9 cellular contexts compared by ENCODE assay signal in genomic region chr13:49240017-49240416, GRCh38. TPM values are rescaled to one million over a fixed set of nuclear protein-coding genes. Genes with fewer than 3 reads are reported as not detected.
DNase-seq lines count a peak whose midpoint lies in the region; ATAC-seq, FAIRE-seq and TF ChIP-seq lines count a peak whose summit lies in the region.
"Had no signal": no experiment of that assay in that cellular context is flagged by ENCODE, and none has a peak within 500 bp of the region (broad histone marks: within the 10 kb centered on the region; RNA-seq: fewer than 3 reads in every experiment).

No MANE protein-coding gene starts in this region.

- ATAC-seq in sciatic nerve, result peak; percentile 69
- no peak for ATAC-seq in aorta (ENCODE audit: low FRiP score)

- H3K9me3 Mint-ChIP-seq in endothelial cell (ENCODE audit: unreplicated experiment), result no peaks in the 10 kb centered on the region
- H3K9me3 Mint-ChIP-seq: T-helper 1 cell treated with Interleukin-12 subunit alpha and Interleukin-12 subunit beta and Interleukin-4 antibody, amounts not matched to agents 30 μg/mL and 1 μg/mL, for 36 hours had no signal

- H3K9me2 ChIP-seq in GM23248 (ENCODE audit: insufficient read depth), result no peaks in the 10 kb centered on the region

- no peak for DNase-seq in D721Med (ENCODE audit: insufficient read length, low spot score)
- DNase-seq in GM23248, result peak; percentile 76
- peak; percentile 15 for DNase-seq in T follicular helper cell (ENCODE audit: low read depth)
- DNase-seq in endothelial cell (ENCODE audit: low spot score), result peak; percentile 14
- DNase-seq in sciatic nerve (ENCODE audit: low spot score), result no peak
- no peak for DNase-seq in HuH-7.5 (ENCODE audit: low spot score)
- no peak for DNase-seq in aorta
- no peak for DNase-seq in DMS114 treated with DMSO at 0.1 percent for 48 hours (lab: John Stamatoyannopoulos, UW; ENCODE audit: unreplicated experiment)

- intact Hi-C loops in sciatic nerve (cut with DNase I) (no loop called here), aorta (cut with DNase I) (loop anchor here in 1 of 2 donors (10.0 kb wide), 1 partner anchor 135 kb away; no protein-coding TSS in a partner anchor)

- H2AFZ ChIP-seq in GM23248, result no peak overlapping the region

- H4K20me1 ChIP-seq in GM23248 (ENCODE audit: insufficient read depth), result no peaks in the 10 kb centered on the region

- no peak overlapping the region for H3K4me2 ChIP-seq in GM23248 (ENCODE audit: unreplicated experiment)

- no peak overlapping the region for H3K4me3 Mint-ChIP-seq in endothelial cell (ENCODE audit: unreplicated experiment)
- H3K4me3 Mint-ChIP-seq: T-helper 1 cell treated with Interleukin-12 subunit alpha and Interleukin-12 subunit beta and Interleukin-4 antibody, amounts not matched to agents 30 μg/mL and 1 μg/mL, for 36 hours had no signal

- in situ Hi-C loops in GM23248 (cut with MboI), result no loop called here

- no peaks in the 10 kb centered on the region for H3K27me3 ChIP-seq in GM23248 (replicated peaks; ENCODE audit: insufficient read depth)
- no peaks in the 10 kb centered on the region for H3K27me3 ChIP-seq in aorta (ENCODE audit: control insufficient read depth in 1 of 2, insufficient read depth in 2 of 2, low read length in 1 of 2)

- FAIRE-seq in D721Med (lab: Jason Lieb, UNC), result no peak

- H3K27ac Mint-ChIP-seq in endothelial cell (ENCODE audit: unreplicated experiment), result no peak overlapping the region
- H3K27ac Mint-ChIP-seq: T-helper 1 cell treated with Interleukin-12 subunit alpha and Interleukin-12 subunit beta and Interleukin-4 antibody, amounts not matched to agents 30 μg/mL and 1 μg/mL, for 36 hours had no signal

- H3K36me3 ChIP-seq in GM23248 (ENCODE audit: low read depth) (no peaks in the 10 kb centered on the region), aorta (ENCODE audit: control insufficient read depth in 1 of 2, insufficient read depth in 2 of 2, low read length in 1 of 2) (no peaks in the 10 kb centered on the region)

- peaks cover 8% of the 10 kb centered on the region for H3K4me1 Mint-ChIP-seq in endothelial cell (ENCODE audit: unreplicated experiment)

- H3K36me3 Mint-ChIP-seq in endothelial cell (ENCODE audit: low read depth, unreplicated experiment), result peaks cover 5% of the 10 kb centered on the region

- WGBS in GM23248 (ENCODE audit: low coverage in 1 of 2, low lambda C conversion rate in 2 of 2, missing lambda C conversion rate in 2 of 2), 2 experiments, result 20 to 21% methylated on average over 4 of the region's 4 CpGs
- 62 to 70% methylated on average over 4 of the region's 4 CpGs for WGBS in aorta, 2 donors

- TF ChIP-seq CTCF in D721Med (IDR thresholded peaks at IDR 0.05; ENCODE audit: insufficient read depth, missing control alignments) (peak; percentile 58), endothelial cell (IDR thresholded peaks at IDR 0.05; ENCODE audit: unreplicated experiment) (no peak)

- H3K9ac ChIP-seq in GM23248, result no peak overlapping the region

- H3K9me3 ChIP-seq in GM23248 (ENCODE audit: low read depth) (no peaks in the 10 kb centered on the region), aorta (ENCODE audit: control insufficient read depth, low read length) (no peaks in the 10 kb centered on the region)

- no peak overlapping the region for H3K27ac ChIP-seq in GM23248
- no peak overlapping the region for H3K27ac ChIP-seq in aorta (ENCODE audit: low read depth in 1 of 2, low read length in 2 of 2)

- H3K4me3 ChIP-seq in GM23248, result no peak overlapping the region
- H3K4me3 ChIP-seq in aorta (ENCODE audit: low read length in 2 of 2), result no peak overlapping the region

- no peaks in the 10 kb centered on the region for H3F3A ChIP-seq in GM23248 (ENCODE audit: insufficient read depth)

- no peaks in the 10 kb centered on the region for H3K27me3 Mint-ChIP-seq in endothelial cell (ENCODE audit: unreplicated experiment)

- no peaks in the 10 kb centered on the region for H3K79me2 ChIP-seq in GM23248 (ENCODE audit: insufficient read depth)

- H3K4me1 ChIP-seq in GM23248 (ENCODE audit: insufficient read depth), result no peaks in the 10 kb centered on the region
- no peaks in the 10 kb centered on the region for H3K4me1 ChIP-seq in aorta (ENCODE audit: control insufficient read depth in 1 of 2, insufficient read depth in 2 of 2, low read length in 2 of 2)

RNA-seq across cellular contexts. Expression of gene CDADC1, which starts 7.7 kb away (rescaled TPM):
- total RNA-seq in GM23248 (2014; rRNA removed; shearing (Covaris generic)), result 1.8 and 8.7 TPM in 2 replicates
- polyA plus RNA-seq in GM23248 (2016; fragmentation: Nextera tagmentation; extraction: Ambion mirVana) (12.6 and 13.7 TPM in 2 replicates), aorta (10 to 100 TPM in 1 of 2 donors, 1 to 10 TPM in 1; 8.7 to 23.0 TPM)
- total RNA-seq in endothelial cell (ENCODE audit: unreplicated experiment) (5.1 TPM), sciatic nerve (17.7 TPM), aorta (10 to 100 TPM in 1 of 2 donors, 1 to 10 TPM in 1; 9.9 to 13.8 TPM)

RNA-seq across cellular contexts. Expression of gene MLNR, which starts 19.9 kb away (rescaled TPM):
- not detected in 2 replicates for total RNA-seq in GM23248 (2014; rRNA removed; shearing (Covaris generic))
- polyA plus RNA-seq in GM23248 (2016; fragmentation: Nextera tagmentation; extraction: Ambion mirVana) (not detected in 2 replicates), aorta (under 1 TPM in 1 of 2 donors, not detected in 1; 0.56 TPM)
- total RNA-seq in endothelial cell (ENCODE audit: unreplicated experiment) (not detected), sciatic nerve (not detected), aorta (not detected)

Comparison
In these comparisons a context has a peak if more than half of its experiments do, and no peak if none do; other contexts are left out.
1. DNase-seq: peak in GM23248 (single experiment), T follicular helper cell (single experiment) and endothelial cell (single experiment); none in D721Med (single experiment), sciatic nerve (single experiment), HuH-7.5 (single experiment), aorta (0 of 2) and DMS114 treated with DMSO at 0.1 percent for 48 hours (single experiment).